ENCODE assay signal across 16 cellular contexts in genomic region chr11:11344045-11344444, GRCh38.
"Had no signal": no experiment of that assay in that cellular context is flagged by ENCODE, and none has a peak within 500 bp of the region (broad histone marks: within the 10 kb centered on the region; RNA-seq: fewer than 3 reads in every experiment).

No MANE protein-coding gene starts in this region.

- H3K27ac ChIP-seq: ascending aorta, dorsolateral prefrontal cortex, esophagus squamous epithelium, neutrophil, suprapubic skin, upper lobe of left lung had no signal

- H3K9me3 Mint-ChIP-seq: activated CD4-positive, alpha-beta memory T cell treated with anti-CD3 and anti-CD28 coated beads, Interleukin-2, amount 10 ng/mL, durations not matched to agents 7 days and 5 days had no signal

- H3K27ac Mint-ChIP-seq: activated CD4-positive, alpha-beta memory T cell treated with anti-CD3 and anti-CD28 coated beads, Interleukin-2, amount 10 ng/mL, durations not matched to agents 7 days and 5 days had no signal

- H3K4me1 Mint-ChIP-seq: activated CD4-positive, alpha-beta memory T cell treated with anti-CD3 and anti-CD28 coated beads, Interleukin-2, amount 10 ng/mL, durations not matched to agents 7 days and 5 days had no signal

- H3K4me3 ChIP-seq: ascending aorta, dorsolateral prefrontal cortex, esophagus squamous epithelium, lung, suprapubic skin, upper lobe of left lung had no signal

- DNase-seq: activated CD4-positive, alpha-beta memory T cell treated with anti-CD3 and anti-CD28 coated beads, Interleukin-2, amount 10 ng/mL, durations not matched to agents 7 days and 5 days; activated CD4-positive, alpha-beta T cell treated with anti-CD3 and anti-CD28 coated beads for 1 hour; dorsolateral prefrontal cortex; esophagus squamous epithelium; foreskin fibroblast; left colon; midbrain; posterior cingulate gyrus; small intestine; stimulated activated naive CD4-positive, alpha-beta T cell; upper lobe of left lung had no signal

- H3K27me3 Mint-ChIP-seq: activated CD4-positive, alpha-beta memory T cell treated with anti-CD3 and anti-CD28 coated beads, Interleukin-2, amount 10 ng/mL, durations not matched to agents 7 days and 5 days had no signal

- H3K9me3 ChIP-seq: ascending aorta, esophagus squamous epithelium, neutrophil, suprapubic skin, upper lobe of left lung had no signal

- ATAC-seq: left colon, right cardiac atrium had no signal

- H3K27me3 ChIP-seq: ascending aorta, dorsolateral prefrontal cortex, esophagus squamous epithelium, suprapubic skin, upper lobe of left lung had no signal

- H3K36me3 ChIP-seq: neutrophil, suprapubic skin had no signal

- H3K4me3 Mint-ChIP-seq: activated CD4-positive, alpha-beta memory T cell treated with anti-CD3 and anti-CD28 coated beads, Interleukin-2, amount 10 ng/mL, durations not matched to agents 7 days and 5 days had no signal

- H3K4me1 ChIP-seq: ascending aorta had no signal
